In genomic region chr9:468766-469496, GRCh38 we compare ENCODE assay signal across 8 cellular contexts. TPM values are rescaled to one million over a fixed set of nuclear protein-coding genes. Genes with fewer than 3 reads are reported as not detected.
DNase-seq lines count a peak whose midpoint lies in the region; ATAC-seq, FAIRE-seq and TF ChIP-seq lines count a peak whose summit lies in the region.

No MANE protein-coding gene starts in this region.

- H3K4me3 ChIP-seq in suprapubic skin = peak overlapping the region; percentile 66

- no peaks in the 10 kb centered on the region for H3K9me3 ChIP-seq in suprapubic skin

- peaks cover 36% of the 10 kb centered on the region for H3K4me1 ChIP-seq in suprapubic skin

- H3K4me1 Mint-ChIP-seq in activated CD4-positive, alpha-beta T cell treated with anti-CD3 and anti-CD28 coated beads for 36 hours = peaks cover 20% of the 10 kb centered on the region

- H3K9me3 Mint-ChIP-seq in activated CD4-positive, alpha-beta T cell treated with anti-CD3 and anti-CD28 coated beads for 36 hours (ENCODE audit: low read depth) = no peaks in the 10 kb centered on the region

- 28% methylated on average over 8 of the region's 10 CpGs for WGBS in suprapubic skin

- H3K36me3 Mint-ChIP-seq in activated CD4-positive, alpha-beta T cell treated with anti-CD3 and anti-CD28 coated beads for 36 hours (ENCODE audit: low read depth) = peaks cover 13% of the 10 kb centered on the region

- FAIRE-seq in urothelium cell line (lab: Jason Lieb, UNC) = no peak

- H3K4me3 Mint-ChIP-seq in activated CD4-positive, alpha-beta T cell treated with anti-CD3 and anti-CD28 coated beads for 36 hours = peak overlapping the region; percentile 91

- intact Hi-C loops in activated CD4-positive, alpha-beta T cell treated with anti-CD3 and anti-CD28 coated beads for 36 hours (cut with DNase I, micrococcal nuclease) = no loop called here
- intact Hi-C loops in left colon (cut with DNase I, micrococcal nuclease) = no loop called here

- no peak for TF ChIP-seq CTCF in suprapubic skin (IDR thresholded peaks at IDR 0.05)

- no peak for ATAC-seq in activated CD4-positive, alpha-beta T cell treated with anti-CD3 and anti-CD28 coated beads for 36 hours
- ATAC-seq in left colon = peak; percentile 30

- peak overlapping the region; percentile 85 for H3K27ac ChIP-seq in suprapubic skin

- no peaks in the 10 kb centered on the region for H3K27me3 ChIP-seq in suprapubic skin

- CTCF ChIA-PET in activated CD4-positive, alpha-beta T cell treated with anti-CD3 and anti-CD28 coated beads for 36 hours (lab: Charles Lee) = interaction anchor here (0.8 to 1.2 kb wide), 3 partner anchors 9 to 22 kb away, joined by 3 to 4 read pairs (median 3); no protein-coding TSS in a partner anchor

- POLR2A ChIA-PET in activated CD4-positive, alpha-beta T cell treated with anti-CD3 and anti-CD28 coated beads for 36 hours (lab: Charles Lee) = no interaction called here

- peak; percentile 10 for DNase-seq in activated CD4-positive, alpha-beta T cell treated with anti-CD3 and anti-CD28 coated beads for 36 hours
- DNase-seq in activated CD4-positive, alpha-beta T cell treated with anti-CD3 and anti-CD28 coated beads for 4 hours = no peak
- peak; percentile 24 to 30 for DNase-seq in activated T-cell treated with anti-CD3 and anti-CD28 coated beads, Interleukin-2, amount 50 U/mL, for 48 hours
- DNase-seq in left colon (peak in 1 of 2 donors; percentile 20), suprapubic skin (ENCODE audit: low spot score in 2 of 2) (no peak), urothelium cell line (ENCODE audit: low spot score) (no peak), dermis blood vessel endothelial cell (no peak), RKO (ENCODE audit: low spot score) (no peak)

- no peaks in the 10 kb centered on the region for H3K27me3 Mint-ChIP-seq in activated CD4-positive, alpha-beta T cell treated with anti-CD3 and anti-CD28 coated beads for 36 hours

- TF ChIP-seq EP300 in suprapubic skin (IDR thresholded peaks at IDR 0.05) = no peak

- peak overlapping the region; percentile 79 for H3K27ac Mint-ChIP-seq in activated CD4-positive, alpha-beta T cell treated with anti-CD3 and anti-CD28 coated beads for 36 hours

- H3K36me3 ChIP-seq in suprapubic skin = no peaks in the 10 kb centered on the region

- TF ChIP-seq POLR2A in suprapubic skin (IDR thresholded peaks at IDR 0.05) = no peak

RNA-seq across cellular contexts. Expression of gene KANK1, which starts 35.6 kb away (rescaled TPM):
- total RNA-seq in activated CD4-positive, alpha-beta T cell treated with anti-CD3 and anti-CD28 coated beads for 36 hours = 1 to 10 TPM; 1.8 to 2.9 TPM
- total RNA-seq in left colon (10 to 100 TPM; 29.1 to 30.2 TPM), suprapubic skin (100 to 1,000 TPM; 113 to 158 (median 132) TPM), dermis blood vessel endothelial cell (48.5 and 78.3 TPM in 2 replicates)

Comparison
In these comparisons a context has a peak if more than half of its experiments do, and no peak if none do; other contexts are left out.
1. DNase-seq: peak in activated CD4-positive, alpha-beta T cell treated with anti-CD3 and anti-CD28 coated beads for 36 hours (single experiment) and activated T-cell treated with anti-CD3 and anti-CD28 coated beads, Interleukin-2, amount 50 U/mL, for 48 hours (2 of 2); none in activated CD4-positive, alpha-beta T cell treated with anti-CD3 and anti-CD28 coated beads for 4 hours (0 of 2), suprapubic skin (0 of 2), urothelium cell line (single experiment), dermis blood vessel endothelial cell (single experiment) and RKO (single experiment).
2. RNA of gene KANK1, which starts 35.6 kb away (total RNA-seq): 113 to 158 TPM in suprapubic skin, 48.5 to 78.3 TPM in dermis blood vessel endothelial cell and 29.1 to 30.2 TPM in left colon; 1.8 to 2.9 TPM in activated CD4-positive, alpha-beta T cell treated with anti-CD3 and anti-CD28 coated beads for 36 hours; every median in the first group is over 4 times any median in the second.